ENCODE assay signal across 1 cellular context in genomic region chr17:57740225-57740528, GRCh38.
TF ChIP-seq lines count a peak whose summit lies in the region.

No MANE protein-coding gene starts in this region.

TF ChIP-seq in HepG2, 621 proteins besides CTCF, POLR2A, EP300 and RAD21:
- TF ChIP-seq ZNF44 (CRISPR knock-in tag; IDR thresholded peaks at IDR 0.05) (0 out of 2 replicates have a peak, but pooled peaks have one; percentile 48), BCL3 (CRISPR knock-in tag; IDR thresholded peaks at IDR 0.05) (0 out of 2 replicates have a peak, but pooled peaks have one; percentile 5), CBX2 (IDR thresholded peaks at IDR 0.05; ENCODE audit: low read depth, low read length) (no peak), CBX2 (CRISPR knock-in tag; IDR thresholded peaks at IDR 0.05; ENCODE audit: low read depth) (no peak), ZBTB38 (CRISPR knock-in tag; IDR thresholded peaks at IDR 0.05) (no peak), ZNF598 (CRISPR knock-in tag; IDR thresholded peaks at IDR 0.05; ENCODE audit: borderline replicate concordance) (no peak)
